26 cellular contexts compared by ENCODE assay signal in genomic region chrX:72202792-72203401, GRCh38. TPM values are rescaled to one million over a fixed set of nuclear protein-coding genes. Genes with fewer than 3 reads are reported as not detected.
DNase-seq lines count a peak whose midpoint lies in the region; ATAC-seq and TF ChIP-seq lines count a peak whose summit lies in the region.
"Had no signal": no experiment of that assay in that cellular context is flagged by ENCODE, and none has a peak within 500 bp of the region (broad histone marks: within the 10 kb centered on the region; RNA-seq: fewer than 3 reads in every experiment).

No MANE protein-coding gene starts in this region.

- 0 out of 2 replicates have a peak overlapping the region, but pooled peaks have one; percentile 2 for H3K14ac ChIP-seq in IMR-90 (replicated peaks; ENCODE audit: low read depth, low read length)
- no peak overlapping the region for H3K14ac ChIP-seq in mesenchymal stem cell (ENCODE audit: low read length in 2 of 2)

- peaks cover 62% of the 10 kb centered on the region for H3K9me3 Mint-ChIP-seq in endodermal cell
- H3K9me3 Mint-ChIP-seq: activated CD4-positive, alpha-beta T cell treated with anti-CD3 and anti-CD28 coated beads, Interleukin-2, amount 10 ng/mL, durations not matched to agents 7 days and 5 days; activated T-cell treated with anti-CD3 and anti-CD28 coated beads, Interleukin-2, amount 50 U/mL, for 4 hours; immature natural killer cell; naive thymus-derived CD4-positive, alpha-beta T cell had no signal

- H3K36me3 ChIP-seq in IMR-90 (ENCODE audit: control insufficient read depth, insufficient read depth, low read length) (peaks cover 13% of the 10 kb centered on the region), endodermal cell (ENCODE audit: control insufficient read depth, insufficient read depth, low read length) (peaks cover 44% of the 10 kb centered on the region), mesenchymal stem cell (ENCODE audit: control insufficient read depth in 1 of 2, insufficient read depth in 2 of 2, low read depth in 1 of 2, low read length in 2 of 2) (peaks cover 13 to 31% of the 10 kb centered on the region in 2 experiments), BE2C (peaks cover 4% of the 10 kb centered on the region; the same call in 1 of the 2 replicates), prostate gland (no peaks in the 10 kb centered on the region)
- H3K36me3 ChIP-seq: transverse colon had no signal

- H3K4me1 ChIP-seq in IMR-90 (ENCODE audit: control insufficient read depth, insufficient read depth, low read length) (no peaks in the 10 kb centered on the region), endodermal cell (ENCODE audit: control insufficient read depth, insufficient read depth, low read length) (no peaks in the 10 kb centered on the region), mesenchymal stem cell (ENCODE audit: control insufficient read depth, insufficient read depth, low read depth, low read length) (no peaks in the 10 kb centered on the region), BE2C (no peaks in the 10 kb centered on the region), prostate gland (replicated peaks) (no peaks in the 10 kb centered on the region)
- H3K4me1 ChIP-seq: body of pancreas, heart left ventricle, left ventricle myocardium inferior, transverse colon had no signal

- H3K4me3 ChIP-seq in IMR-90 (ENCODE audit: insufficient read depth, low read depth, low read length) (no peak overlapping the region), endodermal cell (ENCODE audit: low read length) (no peak overlapping the region), mesenchymal stem cell (ENCODE audit: insufficient read depth in 1 of 2, low read depth in 1 of 2, low read length in 2 of 2) (no peak overlapping the region), BE2C (ENCODE audit: low read depth, low read length) (no peak overlapping the region), prostate gland (no peak overlapping the region)
- H3K4me3 ChIP-seq: body of pancreas, heart left ventricle, left ventricle myocardium inferior, transverse colon had no signal

- no peaks in the 10 kb centered on the region for H3K27me3 Mint-ChIP-seq in endodermal cell (ENCODE audit: insufficient read depth)
- H3K27me3 Mint-ChIP-seq: activated CD4-positive, alpha-beta T cell treated with anti-CD3 and anti-CD28 coated beads, Interleukin-2, amount 10 ng/mL, durations not matched to agents 7 days and 5 days; naive thymus-derived CD4-positive, alpha-beta T cell had no signal

- H2BK15ac ChIP-seq in IMR-90 (ENCODE audit: low read depth, low read length) = no peak overlapping the region
- H2BK15ac ChIP-seq in mesenchymal stem cell (ENCODE audit: low read depth, poor library complexity, severe bottlenecking) = no peak overlapping the region

- TF ChIP-seq POLR2A in IMR-90 (IDR thresholded peaks at IDR 0.05; ENCODE audit: low read depth, low read length) (no peak), prostate gland (IDR thresholded peaks at IDR 0.05) (no peak)

- peak overlapping the region; percentile 72 for H3K27ac Mint-ChIP-seq in endodermal cell
- H3K27ac Mint-ChIP-seq: activated CD4-positive, alpha-beta T cell treated with anti-CD3 and anti-CD28 coated beads, Interleukin-2, amount 10 ng/mL, durations not matched to agents 7 days and 5 days; immature natural killer cell; mesothelial cell of epicardium; naive thymus-derived CD4-positive, alpha-beta T cell had no signal

- BruUV-seq in IMR-90 (replicated peaks; lab: Mats Ljungman, UMichigan) = no TSS peak

- no peak overlapping the region for H3K56ac ChIP-seq in IMR-90 (ENCODE audit: extremely low read depth, insufficient read depth, low read length)

- H3K9ac ChIP-seq in IMR-90 (ENCODE audit: low read depth, low read length) (no peak overlapping the region), endodermal cell (ENCODE audit: extremely low read depth, low read length, poor library complexity, severe bottlenecking) (no peak overlapping the region), mesenchymal stem cell (ENCODE audit: low read length) (peak overlapping the region; percentile 83)

- TF ChIP-seq CTCF in IMR-90 (conservative IDR thresholded peaks at IDR 0.05; ENCODE audit: low read depth, low read length) (no peak), endodermal cell (conservative IDR thresholded peaks at IDR 0.05) (no peak), BE2C (IDR thresholded peaks at IDR 0.05; ENCODE audit: low read depth, low read length) (no peak), prostate gland (IDR thresholded peaks at IDR 0.05) (no peak)

- H3K4ac ChIP-seq in IMR-90 (ENCODE audit: low read depth, low read length) (peak overlapping the region; percentile 34; the same call in 1 of the 2 replicates), mesenchymal stem cell (ENCODE audit: low read depth in 1 of 2, low read length in 2 of 2) (no peak overlapping the region)

- CTCF ChIA-PET in IMR-90 (lab: Yijun Ruan, JAX) = no interaction called here
- CTCF ChIA-PET in HEK293T (lab: Yijun Ruan, JAX) = no interaction called here

- H2AK5ac ChIP-seq in IMR-90 (ENCODE audit: low read depth, low read length) (no peak overlapping the region), mesenchymal stem cell (ENCODE audit: low read length, severe bottlenecking) (no peak overlapping the region)

- H4K8ac ChIP-seq in IMR-90 (ENCODE audit: low read depth in 2 of 2, low read length in 2 of 2) (peak overlapping the region; percentile 1 to 51; a peak in 1 of 4 replicates), mesenchymal stem cell (ENCODE audit: low read length) (no peak overlapping the region)

- H3K79me1 ChIP-seq in IMR-90 (ENCODE audit: low read depth in 1 of 2, low read length in 2 of 2) (peaks cover 11 to 15% of the 10 kb centered on the region in 2 experiments), mesenchymal stem cell (replicated peaks; ENCODE audit: low read length, poor library complexity, severe bottlenecking) (peaks cover 9% of the 10 kb centered on the region)

- no peak overlapping the region for H2BK20ac ChIP-seq in IMR-90 (ENCODE audit: low read depth, low read length)

- H4K5ac ChIP-seq in IMR-90 (ENCODE audit: low read depth, low read length) = no peak overlapping the region

- peaks cover 18% of the 10 kb centered on the region for H3K4me1 Mint-ChIP-seq in endodermal cell
- H3K4me1 Mint-ChIP-seq: activated CD4-positive, alpha-beta T cell treated with anti-CD3 and anti-CD28 coated beads, Interleukin-2, amount 10 ng/mL, durations not matched to agents 7 days and 5 days; immature natural killer cell; mesothelial cell of epicardium had no signal

- H3K9me3 ChIP-seq in IMR-90 (ENCODE audit: control insufficient read depth, insufficient read depth, low read length) = no peaks in the 10 kb centered on the region
- H3K9me3 ChIP-seq in endodermal cell (ENCODE audit: control insufficient read depth, low read length) = no peaks in the 10 kb centered on the region
- no peaks in the 10 kb centered on the region for H3K9me3 ChIP-seq in mesenchymal stem cell (ENCODE audit: control insufficient read depth, low read length)
- H3K9me3 ChIP-seq in BE2C = no peaks in the 10 kb centered on the region
- H3K9me3 ChIP-seq in prostate gland = no peaks in the 10 kb centered on the region
- H3K9me3 ChIP-seq: body of pancreas, heart left ventricle, left ventricle myocardium inferior, transverse colon had no signal

- H2AFZ ChIP-seq in IMR-90 (replicated peaks; ENCODE audit: low read length, poor library complexity) (no peak overlapping the region), mesenchymal stem cell (ENCODE audit: low read depth, low read length) (no peak overlapping the region)

- POLR2A ChIA-PET in IMR-90 (lab: Charles Lee; ENCODE audit: unreplicated experiment) (no interaction called here), HEK293T (lab: Yijun Ruan, JAX) (interaction anchor here (0.6 to 2.6 kb wide), 3 partner anchors 22 to 47 kb away, joined by 3 to 8 read pairs (median 4); partner anchors contain the start of genes ERCC6L and PIN4)

- dilution Hi-C loops in IMR-90 (cut with HindIII; ENCODE audit: low sequenced_read_pairs, unreplicated experiment) = no loop called here

- H3K18ac ChIP-seq in IMR-90 (ENCODE audit: low read depth, low read length) = no peak overlapping the region
- peak overlapping the region in 1 of 2 experiments; percentile 21 for H3K18ac ChIP-seq in mesenchymal stem cell (ENCODE audit: low read depth in 1 of 2, low read length in 2 of 2)

- WGBS in IMR-90 (ENCODE audit: extremely low coverage in 2 of 2, insufficient read length in 1 of 2), 2 experiments = no CpG with 5 or more reads among the region's 4 CpGs
- 59% methylated on average over 2 of the region's 4 CpGs; no CpG with 5 or more reads in 1 of the 2 experiments for WGBS in endodermal cell (ENCODE audit: insufficient coverage in 1 of 2, insufficient read length in 1 of 2), 2 experiments
- 100% methylated on average over 1 of the region's 4 CpGs for WGBS in mesenchymal stem cell
- WGBS in prostate gland = 47% methylated on average over 4 of the region's 4 CpGs

- H4K91ac ChIP-seq in IMR-90 (ENCODE audit: insufficient read depth, low read depth, low read length) (peak overlapping the region; percentile 19; the same call in 1 of the 2 replicates), mesenchymal stem cell (ENCODE audit: low read length) (no peak overlapping the region)

- H3K27ac ChIP-seq in IMR-90 (ENCODE audit: insufficient read depth, low read length) (no peak overlapping the region), endodermal cell (ENCODE audit: low read depth, low read length) (no peak overlapping the region), mesenchymal stem cell (ENCODE audit: low read length, poor library complexity, severe bottlenecking) (peak overlapping the region; percentile 10), prostate gland (no peak overlapping the region)
- H3K27ac ChIP-seq: body of pancreas, heart left ventricle, left ventricle myocardium inferior, transverse colon, WERI-Rb-1 had no signal

- H3K36me3 Mint-ChIP-seq in endodermal cell (ENCODE audit: low read depth) = peaks cover 46% of the 10 kb centered on the region

- peak; percentile 48 for DNase-seq in ELF-1 (ENCODE audit: low read depth, low spot score)
- no peak for DNase-seq in IMR-90
- peak; percentile 45 for DNase-seq in endodermal cell
- no peak for DNase-seq in mesenchymal stem cell
- no peak for DNase-seq in HEK293T (ENCODE audit: extremely low spot score)
- no peak for DNase-seq in BE2C
- DNase-seq in prostate gland (ENCODE audit: low spot score) = no peak
- DNase-seq in NAMALWA (ENCODE audit: low spot score) = no peak
- DNase-seq: activated CD4-positive, alpha-beta T cell treated with anti-CD3 and anti-CD28 coated beads, Interleukin-2, amount 10 ng/mL, durations not matched to agents 7 days and 5 days; activated T-cell treated with anti-CD3 and anti-CD28 coated beads, Interleukin-2, amount 50 U/mL, for 4 hours; body of pancreas; heart left ventricle; immature natural killer cell; left ventricle myocardium inferior; naive thymus-derived CD4-positive, alpha-beta T cell; NCI-H1105; NCI-H187 treated with DMSO at 0.1 percent for 48 hours; NCI-H2171 treated with DMSO at 0.1 percent for 48 hours; NCI-H524; nucleus accumbens; SIG-M5; T1000; transverse colon; WERI-Rb-1 had no signal

- H4K20me1 ChIP-seq in IMR-90 (ENCODE audit: insufficient read depth, low read length) = no peaks in the 10 kb centered on the region

- no peak overlapping the region for H2BK5ac ChIP-seq in IMR-90 (ENCODE audit: low read depth, low read length, poor library complexity, severe bottlenecking)
- no peak overlapping the region for H2BK5ac ChIP-seq in mesenchymal stem cell (ENCODE audit: low read depth, low read length, poor library complexity, severe bottlenecking)

- no peak overlapping the region for H3K23ac ChIP-seq in IMR-90 (ENCODE audit: low read depth, low read length)
- no peak overlapping the region for H3K23ac ChIP-seq in mesenchymal stem cell (ENCODE audit: low read length in 2 of 2)

- no peak overlapping the region for H2BK12ac ChIP-seq in mesenchymal stem cell (ENCODE audit: low read length in 2 of 2)

- in situ Hi-C loops in IMR-90 (cut with MboI; ENCODE audit: low sequenced_read_pairs) = no loop called here

- H3K27me3 ChIP-seq in IMR-90 (ENCODE audit: control insufficient read depth, insufficient read depth, low read length) (no peaks in the 10 kb centered on the region; the same call in 1 of the 2 replicates), endodermal cell (ENCODE audit: control insufficient read depth, insufficient read depth, low read length, poor library complexity, severe bottlenecking) (no peaks in the 10 kb centered on the region), mesenchymal stem cell (ENCODE audit: control insufficient read depth in 1 of 2, insufficient read depth in 1 of 2, low read length in 2 of 2) (peaks cover 0 to 24% of the 10 kb centered on the region in 2 experiments), BE2C (no peaks in the 10 kb centered on the region), prostate gland (replicated peaks; ENCODE audit: insufficient read depth) (no peaks in the 10 kb centered on the region)
- H3K27me3 ChIP-seq: body of pancreas, heart left ventricle, transverse colon had no signal

- no peaks in the 10 kb centered on the region for H3K9me1 ChIP-seq in IMR-90 (ENCODE audit: insufficient read depth, low read length)

- TF ChIP-seq RAD21 in IMR-90 (IDR thresholded peaks at IDR 0.05; ENCODE audit: low read length) = no peak

- H2AK9ac ChIP-seq in IMR-90 (replicated peaks; ENCODE audit: low read depth, low read length, poor library complexity) = no peak overlapping the region

- ATAC-seq in IMR-90 (ENCODE audit: low read depth) = no peak
- ATAC-seq: body of pancreas; heart left ventricle; naive thymus-derived CD4-positive, alpha-beta T cell; Panc1 had no signal

- H3K4me2 ChIP-seq in IMR-90 (ENCODE audit: low read depth, low read length) (no peak overlapping the region), mesenchymal stem cell (ENCODE audit: low read length, poor library complexity, severe bottlenecking) (no peak overlapping the region)

- H3K4me3 Mint-ChIP-seq in endodermal cell = peak overlapping the region; percentile 35
- H3K4me3 Mint-ChIP-seq: activated CD4-positive, alpha-beta T cell treated with anti-CD3 and anti-CD28 coated beads, Interleukin-2, amount 10 ng/mL, durations not matched to agents 7 days and 5 days; activated T-cell treated with anti-CD3 and anti-CD28 coated beads, Interleukin-2, amount 50 U/mL, for 4 hours; immature natural killer cell; mesothelial cell of epicardium; naive thymus-derived CD4-positive, alpha-beta T cell had no signal

- intact Hi-C loops in IMR-90 (cut with micrococcal nuclease) (no loop called here), prostate gland (cut with DNase I) (no loop called here)

- H2BK120ac ChIP-seq in IMR-90 (ENCODE audit: low read depth, low read length) (no peak overlapping the region; the same call in 1 of the 2 replicates), mesenchymal stem cell (ENCODE audit: low read depth, low read length) (no peak overlapping the region)

RNA-seq across cellular contexts. Expression of gene PIN4, which starts 21.3 kb away (rescaled TPM):
- total RNA-seq in IMR-90 (2012; rRNA removed) = 2.2 and 6.1 TPM in 2 replicates
- polyA plus RNA-seq in IMR-90 (2012; rRNA removed) = 18.2 and 20.9 TPM in 2 replicates
- polyA plus RNA-seq in IMR-90 (2012; cell fraction: cytosol; rRNA removed) = 1.7 and 2.7 TPM in 2 replicates
- 0.45 and 4.8 TPM in 2 replicates for polyA plus RNA-seq in IMR-90 (2012; cell fraction: nucleus; rRNA removed; ENCODE audit: low replicate concordance)
- 10 to 100 TPM; 16.6 to 17.2 TPM for total RNA-seq in endodermal cell
- polyA plus RNA-seq in endodermal cell (2013, experiment 1 of 2) = 27.2 TPM
- polyA plus RNA-seq in endodermal cell (2013, experiment 2 of 2) = 28.5 TPM
- 26.3 TPM for polyA plus RNA-seq in mesenchymal stem cell (2013, experiment 1 of 2)
- 24.5 TPM for polyA plus RNA-seq in mesenchymal stem cell (2013, experiment 2 of 2)
- polyA plus RNA-seq in BE2C (2012; ENCODE audit: insufficient read depth, insufficient read length, low read depth) = 32.1 TPM
- total RNA-seq in prostate gland = 1 to 10 TPM; 7.7 to 8.9 TPM

RNA-seq across cellular contexts. Expression of gene ERCC6L, which starts 35.9 kb away (rescaled TPM):
- total RNA-seq in IMR-90 (2012; rRNA removed) = 5.4 and 8.1 TPM in 2 replicates
- polyA plus RNA-seq in IMR-90 (2012; rRNA removed) = 1.8 and 2.3 TPM in 2 replicates
- 0.15 and 0.24 TPM in 2 replicates for polyA plus RNA-seq in IMR-90 (2012; cell fraction: cytosol; rRNA removed)
- 0.05 and 0.41 TPM in 2 replicates for polyA plus RNA-seq in IMR-90 (2012; cell fraction: nucleus; rRNA removed; ENCODE audit: low replicate concordance)
- total RNA-seq in endodermal cell = 10 to 100 TPM; 11.3 to 17.9 TPM
- polyA plus RNA-seq in endodermal cell (2013, experiment 1 of 2) = 9.3 TPM
- 10.8 TPM for polyA plus RNA-seq in endodermal cell (2013, experiment 2 of 2)
- 0.61 TPM for polyA plus RNA-seq in mesenchymal stem cell (2013, experiment 1 of 2)
- polyA plus RNA-seq in mesenchymal stem cell (2013, experiment 2 of 2) = 0.62 TPM
- polyA plus RNA-seq in BE2C (2012; ENCODE audit: insufficient read depth, insufficient read length, low read depth) = 0.82 TPM
- total RNA-seq in prostate gland = under 1 TPM; 0.59 to 0.85 TPM
- total RNA-seq: body of pancreas, left ventricle myocardium inferior had no signal

Comparison
In these comparisons a context has a peak if more than half of its experiments do, and no peak if none do; other contexts are left out.
1. DNase-seq: peak in ELF-1 (single experiment) and endodermal cell (single experiment); none in IMR-90 (single experiment), mesenchymal stem cell (single experiment), HEK293T (single experiment), BE2C (single experiment), prostate gland (single experiment) and NAMALWA (single experiment).